Comparison of ENCODE assay signal across 1 cellular context in genomic region chr10:131032329-131033165, GRCh38.
TF ChIP-seq lines count a peak whose summit lies in the region.

No MANE protein-coding gene starts in this region.

TF ChIP-seq in H1, 55 proteins besides CTCF, POLR2A, EP300 and RAD21 (continued from another document):
- no peak for TF ChIP-seq E2F6 (IDR thresholded peaks at IDR 0.05)
- TF ChIP-seq JUND (IDR thresholded peaks at IDR 0.05; ENCODE audit: low read length), result no peak
- no peak for TF ChIP-seq TAF7 (optimal IDR thresholded peaks at IDR 0.05; ENCODE audit: borderline replicate concordance, low read depth, low read length)
- TF ChIP-seq NANOG (IDR thresholded peaks at IDR 0.05; ENCODE audit: insufficient read depth, low read depth, low read length, poor library complexity, severe bottlenecking), result no peak
- TF ChIP-seq BACH1 (IDR thresholded peaks at IDR 0.05; ENCODE audit: low read length), result no peak
- TF ChIP-seq MAFK (IDR thresholded peaks at IDR 0.05; ENCODE audit: low read depth, low read length), result no peak
- no peak for TF ChIP-seq TEAD4 (IDR thresholded peaks at IDR 0.05; ENCODE audit: low read depth, low read length)
- TF ChIP-seq YY1 (IDR thresholded peaks at IDR 0.05; ENCODE audit: low read depth, low read length), result no peak
- TF ChIP-seq RXRA (IDR thresholded peaks at IDR 0.05; ENCODE audit: insufficient read depth, low read depth, low read length), result no peak
TF ChIP-seq in H1: peak in this region for 0.
